ENCODE assay signal across 10 cellular contexts in the genomic region with DNA sequence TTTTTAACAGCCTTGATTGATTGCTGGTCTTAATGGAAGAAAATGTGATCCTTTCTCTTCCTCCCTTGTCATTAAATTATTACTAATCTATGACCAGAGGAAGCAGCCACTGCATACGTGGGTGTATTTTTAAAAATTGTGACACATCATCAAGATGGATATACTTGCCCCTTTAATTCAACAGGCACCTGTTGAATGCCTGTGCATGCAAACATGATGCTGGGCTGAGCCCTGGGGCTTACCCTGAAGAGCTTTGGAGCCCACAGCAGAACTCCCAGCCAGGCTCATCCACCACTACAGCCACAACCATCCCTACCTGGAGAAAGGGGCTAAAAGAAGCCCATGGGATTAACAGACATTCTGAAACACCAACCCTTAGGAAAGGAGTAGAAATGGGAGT.
"Had no signal": no experiment of that assay in that cellular context is flagged by ENCODE, and none has a peak within 500 bp of the region (broad histone marks: within the 10 kb centered on the region; RNA-seq: fewer than 3 reads in every experiment).

No MANE protein-coding gene starts in this region.

- FAIRE-seq: H1, H54 had no signal

- H3K4me3 ChIP-seq: GM23248, GM23338, HAP-1 had no signal

- H3K27ac ChIP-seq: GM23248 had no signal

- DNase-seq: GM23248, GOT3, H7, H9, HCEC 1CT, HFFc6 had no signal

- H3K36me3 ChIP-seq: HAP-1 had no signal
